10 cellular contexts compared by ENCODE assay signal in the genomic region with DNA sequence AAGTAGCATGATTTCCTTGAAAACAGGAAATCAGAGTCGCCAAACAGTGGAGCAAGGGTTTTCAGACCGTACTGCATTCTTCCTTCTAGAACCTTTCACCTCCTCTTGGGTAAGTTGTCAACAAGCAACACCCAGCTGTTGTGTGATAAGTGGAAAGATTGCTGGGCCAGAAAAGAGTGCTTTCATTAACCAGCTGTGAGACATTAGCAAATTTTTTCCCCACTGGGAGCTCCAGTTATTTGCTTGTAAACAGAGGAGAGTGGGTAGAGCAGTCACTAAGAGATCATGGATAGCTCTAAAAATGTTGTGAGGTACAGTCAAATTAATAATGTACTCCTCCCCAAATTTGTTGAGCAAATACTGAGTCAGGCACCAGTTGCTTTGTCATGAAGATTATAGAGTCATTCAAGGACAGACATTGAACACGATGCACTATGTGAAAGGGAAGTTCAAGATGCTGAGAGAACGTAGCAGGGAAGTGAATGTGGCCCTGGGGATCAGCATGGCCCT. TPM values are rescaled to one million over a fixed set of nuclear protein-coding genes. Genes with fewer than 3 reads are reported as not detected.
DNase-seq lines count a peak whose midpoint lies in the region; ATAC-seq and TF ChIP-seq lines count a peak whose summit lies in the region.
"Had no signal": no experiment of that assay in that cellular context is flagged by ENCODE, and none has a peak within 500 bp of the region (broad histone marks: within the 10 kb centered on the region; RNA-seq: fewer than 3 reads in every experiment).

No MANE protein-coding gene starts in this region.

- ATAC-seq in GM18511 (IDR thresholded peaks at IDR 0.05; ENCODE audit: unreplicated experiment) (peak; percentile 41), HG02870 (IDR thresholded peaks at IDR 0.05; ENCODE audit: unreplicated experiment) (peak; percentile 28)
- peak; percentile 73 for ATAC-seq in naive thymus-derived CD4-positive, alpha-beta T cell
- no peak for ATAC-seq in activated naive CD8-positive, alpha-beta T cell treated with anti-CD3 and anti-CD28 coated beads, Interleukin-2, amount 50 U/mL, for 24 hours

- H3K27me3 Mint-ChIP-seq in naive thymus-derived CD4-positive, alpha-beta T cell = peaks cover 0 to 7% (median 0%) of the 10 kb centered on the region in 5 donors
- H3K27me3 Mint-ChIP-seq in activated naive CD8-positive, alpha-beta T cell treated with anti-CD3 and anti-CD28 coated beads, Interleukin-2, amount 50 U/mL, for 24 hours = peaks cover 5% of the 10 kb centered on the region

- H3K27me3 ChIP-seq in adrenal gland (no peaks in the 10 kb centered on the region), BE2C (no peaks in the 10 kb centered on the region)
- no peaks in the 10 kb centered on the region for H3K27me3 ChIP-seq in naive thymus-derived CD4-positive, alpha-beta T cell (ENCODE audit: control insufficient read depth in 2 of 2, insufficient read depth in 2 of 2, low read length in 2 of 2)

- H3K9me3 ChIP-seq in adrenal gland (replicated peaks in 1 of 3) (no peaks in the 10 kb centered on the region), BE2C (no peaks in the 10 kb centered on the region)
- no peaks in the 10 kb centered on the region for H3K9me3 ChIP-seq in naive thymus-derived CD4-positive, alpha-beta T cell (ENCODE audit: control insufficient read depth in 2 of 3, low read length in 3 of 3)

- DNase-seq in adrenal gland (peak in 2 of 7 donors; percentile 29 to 37), anterior cingulate cortex (lab: John Stamatoyannopoulos, UW) (no peak), BE2C (no peak), GM10248 (ENCODE audit: extremely low spot score) (no peak)
- no peak for DNase-seq in naive thymus-derived CD4-positive, alpha-beta T cell
- no peak for DNase-seq in activated naive CD8-positive, alpha-beta T cell treated with anti-CD3 and anti-CD28 coated beads, Interleukin-2, amount 50 U/mL, for 24 hours
- DNase-seq: KG1, T-helper 9 cell had no signal

- H3K27ac Mint-ChIP-seq in naive thymus-derived CD4-positive, alpha-beta T cell = no peak overlapping the region
- no peak overlapping the region for H3K27ac Mint-ChIP-seq in activated naive CD8-positive, alpha-beta T cell treated with anti-CD3 and anti-CD28 coated beads, Interleukin-2, amount 50 U/mL, for 24 hours

- H3K36me3 Mint-ChIP-seq in naive thymus-derived CD4-positive, alpha-beta T cell = no peaks in the 10 kb centered on the region
- no peaks in the 10 kb centered on the region for H3K36me3 Mint-ChIP-seq in activated naive CD8-positive, alpha-beta T cell treated with anti-CD3 and anti-CD28 coated beads, Interleukin-2, amount 50 U/mL, for 24 hours (ENCODE audit: low read depth)

- TF ChIP-seq CTCF in adrenal gland (IDR thresholded peaks at IDR 0.05) = no peak
- no peak for TF ChIP-seq CTCF in BE2C (IDR thresholded peaks at IDR 0.05; ENCODE audit: low read depth, low read length)
- no peak for TF ChIP-seq CTCF in GM10248 (IDR thresholded peaks at IDR 0.05; ENCODE audit: control extremely low read depth, extremely low read depth, low read depth, missing control alignments)

- intact Hi-C loops in adrenal gland (cut with DNase I) = no loop called here
- intact Hi-C loops in naive thymus-derived CD4-positive, alpha-beta T cell (cut with micrococcal nuclease) = no loop called here

- H3K4me3 ChIP-seq in adrenal gland (no peak overlapping the region), BE2C (ENCODE audit: low read depth, low read length) (no peak overlapping the region)
- H3K4me3 ChIP-seq in naive thymus-derived CD4-positive, alpha-beta T cell (ENCODE audit: low read length) = no peak overlapping the region

- no peak overlapping the region for H3K4me3 Mint-ChIP-seq in naive thymus-derived CD4-positive, alpha-beta T cell
- H3K4me3 Mint-ChIP-seq in activated naive CD8-positive, alpha-beta T cell treated with anti-CD3 and anti-CD28 coated beads, Interleukin-2, amount 50 U/mL, for 24 hours = no peak overlapping the region

- no peaks in the 10 kb centered on the region for H3K9me3 Mint-ChIP-seq in naive thymus-derived CD4-positive, alpha-beta T cell
- H3K9me3 Mint-ChIP-seq in activated naive CD8-positive, alpha-beta T cell treated with anti-CD3 and anti-CD28 coated beads, Interleukin-2, amount 50 U/mL, for 24 hours = no peaks in the 10 kb centered on the region

- TF ChIP-seq POLR2A in adrenal gland (IDR thresholded peaks at IDR 0.05) = no peak

- H3K4me1 Mint-ChIP-seq in naive thymus-derived CD4-positive, alpha-beta T cell = peaks cover 0 to 16% (median 0%) of the 10 kb centered on the region in 7 donors
- peaks cover 19% of the 10 kb centered on the region for H3K4me1 Mint-ChIP-seq in activated naive CD8-positive, alpha-beta T cell treated with anti-CD3 and anti-CD28 coated beads, Interleukin-2, amount 50 U/mL, for 24 hours

- H3K36me3 ChIP-seq in adrenal gland (replicated peaks in 1 of 2) (no peaks in the 10 kb centered on the region), BE2C (no peaks in the 10 kb centered on the region)
- no peaks in the 10 kb centered on the region for H3K36me3 ChIP-seq in naive thymus-derived CD4-positive, alpha-beta T cell (ENCODE audit: control insufficient read depth in 2 of 3, insufficient read depth in 3 of 3, low read length in 3 of 3)

- CTCF ChIA-PET in naive thymus-derived CD4-positive, alpha-beta T cell (lab: Charles Lee) = interaction anchor here (1.0 kb wide), 1 partner anchor 15 kb away, joined by 3 read pairs; no protein-coding TSS in a partner anchor
- CTCF ChIA-PET in GM10248 (lab: Yijun Ruan, JAX) = interaction anchor here (0.8 to 4.0 kb wide), 10 partner anchors 9 to 66 kb away, joined by 3 to 22 read pairs (median 5); a partner anchor contains a TSS

- POLR2A ChIA-PET in naive thymus-derived CD4-positive, alpha-beta T cell (lab: Charles Lee) = no interaction called here
- POLR2A ChIA-PET in GM10248 (lab: Yijun Ruan, JAX) = no interaction called here

- WGBS in adrenal gland, 4 donors = 19 to 26% (median 23%) methylated on average over 4 of the region's 4 CpGs

- peaks cover 0 to 30% of the 10 kb centered on the region in 2 donors for H3K4me1 ChIP-seq in adrenal gland (replicated peaks in 1 of 2)
- H3K4me1 ChIP-seq in naive thymus-derived CD4-positive, alpha-beta T cell (ENCODE audit: control insufficient read depth in 2 of 2, insufficient read depth in 2 of 2, low read length in 2 of 2) = no peaks in the 10 kb centered on the region
- H3K4me1 ChIP-seq in BE2C = no peaks in the 10 kb centered on the region

- peak overlapping the region in 4 of 5 donors; percentile 25 to 82 (median 68) for H3K27ac ChIP-seq in adrenal gland
- H3K27ac ChIP-seq in naive thymus-derived CD4-positive, alpha-beta T cell (ENCODE audit: low read depth, low read length) = no peak overlapping the region

RNA-seq across cellular contexts. Expression of a gene that starts 11.7 kb away (rescaled TPM):
- 10 to 100 TPM; 18.7 to 54.8 (median 37.3) TPM for total RNA-seq in adrenal gland
- polyA plus RNA-seq in adrenal gland = 10 to 100 TPM in 1 of 3 donors, 1 to 10 TPM in 2; 4.5 to 10.2 (median 6.9) TPM
- 100 to 1,000 TPM in 1 of 5 experiments, 10 to 100 TPM in 1, 1 to 10 TPM in 2, not detected in 1; 4.2 to 187 (median 13.8) TPM for total RNA-seq in naive thymus-derived CD4-positive, alpha-beta T cell
- under 1 TPM; 0.26 to 0.53 TPM for polyA plus RNA-seq in naive thymus-derived CD4-positive, alpha-beta T cell
- not detected for polyA plus RNA-seq in BE2C (2012; ENCODE audit: insufficient read depth, insufficient read length, low read depth)

RNA-seq across cellular contexts. Expression of a gene that starts 52.5 kb away (rescaled TPM):
- 1 to 10 TPM; 2.2 to 7.8 (median 3.4) TPM for total RNA-seq in adrenal gland
- polyA plus RNA-seq in adrenal gland = 1 to 10 TPM; 1.2 to 2.9 (median 2.3) TPM
- 1 to 10 TPM in 4 of 5 experiments, under 1 TPM in 1; 0.22 to 3.9 (median 2.2) TPM for total RNA-seq in naive thymus-derived CD4-positive, alpha-beta T cell
- under 1 TPM; 0.22 to 0.35 TPM for polyA plus RNA-seq in naive thymus-derived CD4-positive, alpha-beta T cell
- 0.31 TPM for polyA plus RNA-seq in BE2C (2012; ENCODE audit: insufficient read depth, insufficient read length, low read depth)
